12 cellular contexts compared by ENCODE assay signal in the genomic region with DNA sequence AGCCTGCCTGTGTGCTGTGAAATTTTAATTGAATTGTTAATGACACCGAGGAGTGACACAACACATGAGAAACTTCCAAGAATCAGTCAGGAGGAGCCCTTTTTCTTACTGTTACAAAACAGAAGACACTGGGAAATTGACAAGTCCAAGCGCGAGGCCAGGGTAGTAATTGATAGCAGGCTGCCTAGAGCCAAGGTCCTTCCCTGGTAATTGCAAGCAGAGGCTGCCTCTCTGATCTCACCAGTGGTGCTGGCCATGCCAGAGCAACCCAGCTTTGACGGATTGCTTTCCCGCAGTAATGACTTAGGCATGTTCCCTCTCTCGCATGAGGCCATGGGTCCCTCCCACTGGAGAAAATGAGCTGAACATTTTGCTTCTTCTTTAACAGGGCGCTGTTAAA.
A peak's percentile ranks its signal among the peaks of the same experiment; 100 is the strongest.
DNase-seq lines count a peak whose midpoint lies in the region; ATAC-seq, FAIRE-seq and TF ChIP-seq lines count a peak whose summit lies in the region.
"Had no signal": no experiment of that assay in that cellular context is flagged by ENCODE, and none has a peak within 500 bp of the region (broad histone marks: within the 10 kb centered on the region; RNA-seq: fewer than 3 reads in every experiment).

No MANE protein-coding gene starts in this region.

- POLR2A ChIA-PET in K562 (lab: Yijun Ruan, JAX): no interaction called here

- H4K20me1 ChIP-seq in K562 (replicated peaks; ENCODE audit: control insufficient read depth, insufficient read depth, low read length): no peaks in the 10 kb centered on the region

- peak; percentile 32 for FAIRE-seq in K562 (lab: Jason Lieb, UNC)
- FAIRE-seq: HepG2 had no signal

- H3K79me2 ChIP-seq in K562 (ENCODE audit: control insufficient read depth, insufficient read depth, low read length): no peaks in the 10 kb centered on the region

- no peaks in the 10 kb centered on the region for H3K36me3 Mint-ChIP-seq in T-helper 17 cell (ENCODE audit: low read depth)

- no peaks in the 10 kb centered on the region for H3K4me1 Mint-ChIP-seq in T-helper 17 cell

- intact Hi-C loops in K562 (cut with micrococcal nuclease): no loop called here

- TF ChIP-seq RAD21 in K562 (CRISPR knock-in tag; conservative IDR thresholded peaks at IDR 0.05 in 1 of 2, IDR thresholded peaks at IDR 0.05 in 1 of 2): no peak

- no peak overlapping the region for H3K9ac ChIP-seq in K562 (ENCODE audit: insufficient read depth in 1 of 2, low read depth in 2 of 2, low read length in 2 of 2)

- in situ Hi-C loops in K562 (cut with MboI): no loop called here

- no peaks in the 10 kb centered on the region for H3K9me1 ChIP-seq in K562 (ENCODE audit: control insufficient read depth, insufficient read depth, low read length)

- ATAC-seq in K562 (no peak), T-helper 17 cell (no peak), HG03442 (IDR thresholded peaks at IDR 0.05; ENCODE audit: unreplicated experiment) (no peak)
- ATAC-seq: HepG2 had no signal

- no peak overlapping the region for H3K4me3 Mint-ChIP-seq in T-helper 17 cell
- H3K4me3 Mint-ChIP-seq: dendritic cell treated with granulocyte-macrophage colony-stimulating factor and Interleukin-4, amounts not matched to agents 40 ng/mL and 50 ng/mL, for 4 days had no signal

- DNase-seq in GM04503 (ENCODE audit: low read depth): peak; percentile 61
- no peak for DNase-seq in K562 (ENCODE audit: extremely low read depth in 1 of 4, low spot score in 3 of 4)
- DNase-seq in kidney glomerular epithelial cell (lab: John Stamatoyannopoulos, UW): peak; percentile 24
- peak; percentile 64 for DNase-seq in skeletal muscle cell (ENCODE audit: low read depth)
- DNase-seq in T-helper 17 cell: no peak
- no peak for DNase-seq in NCI-H2029 (lab: John Stamatoyannopoulos, UW)
- no peak for DNase-seq in COLO829 (ENCODE audit: low spot score)
- DNase-seq: NCI-H2029 treated with DMSO at 0.1 percent for 48 hours had no signal

- H3K27ac ChIP-seq in K562 (ENCODE audit: extremely low read depth, low read depth, low read length): no peak overlapping the region

- H3K9me3 ChIP-seq in K562 (replicated peaks; ENCODE audit: control insufficient read depth, insufficient read depth, low read depth, low read length) (no peaks in the 10 kb centered on the region), T-helper 17 cell (ENCODE audit: control insufficient read depth, low read length, poor library complexity, severe bottlenecking) (no peaks in the 10 kb centered on the region)

- H3K27ac Mint-ChIP-seq in T-helper 17 cell: no peak overlapping the region
- H3K27ac Mint-ChIP-seq: activated T-helper 2 cell treated with anti-CD3 and anti-CD28 coated beads, Interferon-gamma antibody, Interleukin-2, Interleukin-4, amounts not matched to agents 10 μg/mL and 5 μg/mL and 100 μg/mL, durations not matched to agents 14 hours and 24 hours and 36 hours; dendritic cell treated with granulocyte-macrophage colony-stimulating factor and Interleukin-4, amounts not matched to agents 40 ng/mL and 50 ng/mL, for 4 days had no signal

- CTCF ChIA-PET in K562 (lab: Yijun Ruan, JAX; ENCODE audit: low intra/inter-chr PET ratio): no interaction called here

- H3K4me3 ChIP-seq in K562 (no peak overlapping the region), skeletal muscle cell (ENCODE audit: low read depth, low read length) (no peak overlapping the region)

- no TSS peak for BruUV-seq in K562 (replicated peaks; lab: Mats Ljungman, UMichigan)

- peaks cover 59% of the 10 kb centered on the region for H3K27me3 Mint-ChIP-seq in T-helper 17 cell
- H3K27me3 Mint-ChIP-seq: dendritic cell treated with granulocyte-macrophage colony-stimulating factor and Interleukin-4, amounts not matched to agents 40 ng/mL and 50 ng/mL, for 4 days had no signal

- 0 out of 5 replicates have a peak, but pooled peaks cover 0 to 2% of the 10 kb centered on the region in 2 experiments for H3K27me3 ChIP-seq in K562 (ENCODE audit: control insufficient read depth in 2 of 2, insufficient read depth in 2 of 2, low read length in 2 of 2)

- H3K4me1 ChIP-seq in K562 (replicated peaks in 1 of 2; ENCODE audit: control insufficient read depth in 2 of 2, insufficient read depth in 2 of 2, low read length in 2 of 2): no peaks in the 10 kb centered on the region

- TF ChIP-seq EP300 in K562 (IDR thresholded peaks at IDR 0.05; ENCODE audit: low read length): no peak

- no peak overlapping the region for H3K4me2 ChIP-seq in K562 (ENCODE audit: insufficient read depth, low read length)

- no peak for TF ChIP-seq POLR2A in K562 (conservative IDR thresholded peaks at IDR 0.05)

- H3K36me3 ChIP-seq in K562 (ENCODE audit: control insufficient read depth, insufficient read depth, low read length): no peaks in the 10 kb centered on the region

- no peak for TF ChIP-seq CTCF in K562 (IDR thresholded peaks at IDR 0.05 in 2 of 3, conservative IDR thresholded peaks at IDR 0.05 in 1 of 3; ENCODE audit: insufficient read depth in 2 of 3, low read depth in 1 of 3, low read length in 3 of 3)

- WGBS in K562 (ENCODE audit: insufficient coverage, low coverage, missing lambda C conversion rate): under 1% methylated on average over 7 of the region's 7 CpGs

- no peak overlapping the region for H2AFZ ChIP-seq in K562 (ENCODE audit: low read depth, low read length)

TF ChIP-seq in K562, 482 proteins besides CTCF, POLR2A, EP300 and RAD21:
- no peak for TF ChIP-seq PHTF2 (CRISPR knock-in tag; IDR thresholded peaks at IDR 0.05)
- TF ChIP-seq, protein P1, sequence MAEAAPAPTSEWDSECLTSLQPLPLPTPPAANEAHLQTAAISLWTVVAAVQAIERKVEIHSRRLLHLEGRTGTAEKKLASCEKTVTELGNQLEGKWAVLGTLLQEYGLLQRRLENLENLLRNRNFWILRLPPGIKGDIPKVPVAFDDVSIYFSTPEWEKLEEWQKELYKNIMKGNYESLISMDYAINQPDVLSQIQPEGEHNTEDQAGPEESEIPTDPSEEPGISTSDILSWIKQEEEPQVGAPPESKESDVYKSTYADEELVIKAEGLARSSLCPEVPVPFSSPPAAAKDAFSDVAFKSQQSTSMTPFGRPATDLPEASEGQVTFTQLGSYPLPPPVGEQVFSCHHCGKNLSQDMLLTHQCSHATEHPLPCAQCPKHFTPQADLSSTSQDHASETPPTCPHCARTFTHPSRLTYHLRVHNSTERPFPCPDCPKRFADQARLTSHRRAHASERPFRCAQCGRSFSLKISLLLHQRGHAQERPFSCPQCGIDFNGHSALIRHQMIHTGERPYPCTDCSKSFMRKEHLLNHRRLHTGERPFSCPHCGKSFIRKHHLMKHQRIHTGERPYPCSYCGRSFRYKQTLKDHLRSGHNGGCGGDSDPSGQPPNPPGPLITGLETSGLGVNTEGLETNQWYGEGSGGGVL (CRISPR knock-in tag; IDR thresholded peaks at IDR 0.05): no peak
- TF ChIP-seq RBM14 (IDR thresholded peaks at IDR 0.05; ENCODE audit: borderline replicate concordance, insufficient read depth, low read depth, low read length): no peak
- TF ChIP-seq, protein P2, sequence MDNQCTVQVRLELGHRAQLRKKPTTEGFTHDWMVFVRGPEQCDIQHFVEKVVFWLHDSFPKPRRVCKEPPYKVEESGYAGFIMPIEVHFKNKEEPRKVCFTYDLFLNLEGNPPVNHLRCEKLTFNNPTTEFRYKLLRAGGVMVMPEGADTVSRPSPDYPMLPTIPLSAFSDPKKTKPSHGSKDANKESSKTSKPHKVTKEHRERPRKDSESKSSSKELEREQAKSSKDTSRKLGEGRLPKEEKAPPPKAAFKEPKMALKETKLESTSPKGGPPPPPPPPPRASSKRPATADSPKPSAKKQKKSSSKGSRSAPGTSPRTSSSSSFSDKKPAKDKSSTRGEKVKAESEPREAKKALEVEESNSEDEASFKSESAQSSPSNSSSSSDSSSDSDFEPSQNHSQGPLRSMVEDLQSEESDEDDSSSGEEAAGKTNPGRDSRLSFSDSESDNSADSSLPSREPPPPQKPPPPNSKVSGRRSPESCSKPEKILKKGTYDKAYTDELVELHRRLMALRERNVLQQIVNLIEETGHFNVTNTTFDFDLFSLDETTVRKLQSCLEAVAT (IDR thresholded peaks at IDR 0.05): no peak
- no peak for TF ChIP-seq FIP1L1 (IDR thresholded peaks at IDR 0.05; ENCODE audit: low read depth, low read length, poor library complexity, severe bottlenecking)
- no peak for TF ChIP-seq STAG1 (CRISPR knock-in tag; IDR thresholded peaks at IDR 0.05; ENCODE audit: borderline replicate concordance)
- no peak for TF ChIP-seq STAT5A (IDR thresholded peaks at IDR 0.05; ENCODE audit: borderline replicate concordance, low read length)
- no peak for TF ChIP-seq PRMT5 (CRISPR knock-in tag; IDR thresholded peaks at IDR 0.05)
- no peak for TF ChIP-seq PYGO2 (tag; IDR thresholded peaks at IDR 0.05)
- no peak for TF ChIP-seq BMI1 (IDR thresholded peaks at IDR 0.05; ENCODE audit: low read length)
- TF ChIP-seq, protein P3, sequence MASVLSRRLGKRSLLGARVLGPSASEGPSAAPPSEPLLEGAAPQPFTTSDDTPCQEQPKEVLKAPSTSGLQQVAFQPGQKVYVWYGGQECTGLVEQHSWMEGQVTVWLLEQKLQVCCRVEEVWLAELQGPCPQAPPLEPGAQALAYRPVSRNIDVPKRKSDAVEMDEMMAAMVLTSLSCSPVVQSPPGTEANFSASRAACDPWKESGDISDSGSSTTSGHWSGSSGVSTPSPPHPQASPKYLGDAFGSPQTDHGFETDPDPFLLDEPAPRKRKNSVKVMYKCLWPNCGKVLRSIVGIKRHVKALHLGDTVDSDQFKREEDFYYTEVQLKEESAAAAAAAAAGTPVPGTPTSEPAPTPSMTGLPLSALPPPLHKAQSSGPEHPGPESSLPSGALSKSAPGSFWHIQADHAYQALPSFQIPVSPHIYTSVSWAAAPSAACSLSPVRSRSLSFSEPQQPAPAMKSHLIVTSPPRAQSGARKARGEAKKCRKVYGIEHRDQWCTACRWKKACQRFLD (CRISPR knock-in tag; IDR thresholded peaks at IDR 0.05): no peak
- TF ChIP-seq, protein P4, sequence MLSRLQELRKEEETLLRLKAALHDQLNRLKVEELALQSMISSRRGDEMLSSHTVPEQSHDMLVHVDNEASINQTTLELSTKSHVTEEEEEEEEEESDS (CRISPR knock-in tag; IDR thresholded peaks at IDR 0.05): no peak
- TF ChIP-seq, protein P5, sequence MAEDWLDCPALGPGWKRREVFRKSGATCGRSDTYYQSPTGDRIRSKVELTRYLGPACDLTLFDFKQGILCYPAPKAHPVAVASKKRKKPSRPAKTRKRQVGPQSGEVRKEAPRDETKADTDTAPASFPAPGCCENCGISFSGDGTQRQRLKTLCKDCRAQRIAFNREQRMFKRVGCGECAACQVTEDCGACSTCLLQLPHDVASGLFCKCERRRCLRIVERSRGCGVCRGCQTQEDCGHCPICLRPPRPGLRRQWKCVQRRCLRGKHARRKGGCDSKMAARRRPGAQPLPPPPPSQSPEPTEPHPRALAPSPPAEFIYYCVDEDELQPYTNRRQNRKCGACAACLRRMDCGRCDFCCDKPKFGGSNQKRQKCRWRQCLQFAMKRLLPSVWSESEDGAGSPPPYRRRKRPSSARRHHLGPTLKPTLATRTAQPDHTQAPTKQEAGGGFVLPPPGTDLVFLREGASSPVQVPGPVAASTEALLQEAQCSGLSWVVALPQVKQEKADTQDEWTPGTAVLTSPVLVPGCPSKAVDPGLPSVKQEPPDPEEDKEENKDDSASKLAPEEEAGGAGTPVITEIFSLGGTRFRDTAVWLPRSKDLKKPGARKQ (CRISPR knock-in tag; IDR thresholded peaks at IDR 0.05): no peak

Comparison
In these comparisons a context has a peak if more than half of its experiments do, and no peak if none do; other contexts are left out.
1. DNase-seq: peak in GM04503 (single experiment), kidney glomerular epithelial cell (single experiment) and skeletal muscle cell (single experiment); none in K562 (0 of 4), T-helper 17 cell (0 of 3), NCI-H2029 (single experiment) and COLO829 (single experiment).